Comparison of ENCODE assay signal across 26 cellular contexts in genomic region chr7:77433901-77434300, GRCh38.
"Had no signal": no experiment of that assay in that cellular context is flagged by ENCODE, and none has a peak within 500 bp of the region (broad histone marks: within the 10 kb centered on the region; RNA-seq: fewer than 3 reads in every experiment).

No MANE protein-coding gene starts in this region.

- H3K9me3 ChIP-seq: mucosa of descending colon, ovary, sigmoid colon, upper lobe of left lung had no signal

- H3K27me3 Mint-ChIP-seq: activated T-cell treated with anti-CD3 and anti-CD28 coated beads, Interleukin-2, amount 50 U/mL, for 24 hours; natural killer cell treated with Interleukin-12 subunit alpha and Interleukin-12 subunit beta and Interleukin-15 and Interleukin-18, amount 100 ng/mL, for 72 hours; progenitor cell of endocrine pancreas; stimulated activated memory B cell treated with anti-CD40 and anti-IgM and Interleukin-4, amounts not matched to agents 10 μg/mL and 1 μg/mL and 100 μg/mL, for 72 hours; stimulated activated naive CD8-positive, alpha-beta T cell treated with anti-CD3 and anti-CD28 coated beads, Interleukin-15, amount 100 ng/mL, for 72 hours had no signal

- H3K4me3 ChIP-seq: lung, mucosa of descending colon, ovary, sigmoid colon, upper lobe of left lung had no signal

- H3K36me3 ChIP-seq: ovary, sigmoid colon, upper lobe of left lung had no signal

- H3K4me3 Mint-ChIP-seq: activated CD4-positive, alpha-beta memory T cell treated with anti-CD3 and anti-CD28 coated beads, Interleukin-2, amount 10 ng/mL, durations not matched to agents 7 days and 5 days; activated CD4-positive, alpha-beta T cell treated with anti-CD3 and anti-CD28 coated beads, Interleukin-2, amount 10 ng/mL, durations not matched to agents 7 days and 5 days; activated naive CD4-positive, alpha-beta T cell treated with anti-CD3 and anti-CD28 coated beads, Interleukin-2, amount 10 ng/mL, durations not matched to agents 7 days and 5 days; activated T-cell treated with anti-CD3 and anti-CD28 coated beads, Interleukin-2, amount 50 U/mL, for 24 hours; natural killer cell treated with Interleukin-12 subunit alpha and Interleukin-12 subunit beta and Interleukin-15 and Interleukin-18, amount 100 ng/mL, for 72 hours; stimulated activated memory B cell treated with anti-CD40 and anti-IgM and Interleukin-4, amounts not matched to agents 10 μg/mL and 1 μg/mL and 100 μg/mL, for 72 hours; stimulated activated naive CD8-positive, alpha-beta T cell treated with anti-CD3 and anti-CD28 coated beads, Interleukin-15, amount 100 ng/mL, for 72 hours; T-helper 17 cell had no signal

- DNase-seq: activated CD4-positive, alpha-beta memory T cell treated with anti-CD3 and anti-CD28 coated beads, Interleukin-2, amount 10 ng/mL, durations not matched to agents 7 days and 5 days; activated CD4-positive, alpha-beta T cell treated with anti-CD3 and anti-CD28 coated beads, Interleukin-2, amount 10 ng/mL, durations not matched to agents 7 days and 5 days; activated CD4-positive, CD25-positive, alpha-beta regulatory T cell treated with anti-CD3 and anti-CD28 coated beads, Interleukin-2, amount 50 U/mL, for 72 hours; activated CD8-positive, alpha-beta memory T cell treated with anti-CD3 and anti-CD28 coated beads, Interleukin-2, amount 50 U/mL, for 48 hours; activated gamma-delta T cell; activated naive CD4-positive, alpha-beta T cell treated with anti-CD3 and anti-CD28 coated beads, Interleukin-2, amount 10 ng/mL, durations not matched to agents 7 days and 5 days; activated T-cell treated with anti-CD3 and anti-CD28 coated beads, Interleukin-2, amount 50 U/mL, for 24 hours; amniotic stem cell; central memory CD4-positive, alpha-beta T cell; effector CD8-positive, alpha-beta T cell; kidney glomerular epithelial cell; mucosa of descending colon; ovary; sigmoid colon; small intestine; stimulated activated CD4-positive, alpha-beta T cell treated with anti-CD3 and anti-CD28 coated beads, Interleukin-4, amount 100 ng/mL, for 24 hours; stimulated activated naive CD8-positive, alpha-beta T cell treated with anti-CD3 and anti-CD28 coated beads, Interleukin-15, amount 100 ng/mL, for 72 hours; substantia nigra; T-helper 17 cell; T1000 had no signal

- H3K27me3 ChIP-seq: ovary, sigmoid colon, upper lobe of left lung had no signal

- H3K9me3 Mint-ChIP-seq: activated CD4-positive, alpha-beta memory T cell treated with anti-CD3 and anti-CD28 coated beads, Interleukin-2, amount 10 ng/mL, durations not matched to agents 7 days and 5 days; activated CD4-positive, alpha-beta T cell treated with anti-CD3 and anti-CD28 coated beads, Interleukin-2, amount 10 ng/mL, durations not matched to agents 7 days and 5 days; activated naive CD4-positive, alpha-beta T cell treated with anti-CD3 and anti-CD28 coated beads, Interleukin-2, amount 10 ng/mL, durations not matched to agents 7 days and 5 days; activated T-cell treated with anti-CD3 and anti-CD28 coated beads, Interleukin-2, amount 50 U/mL, for 24 hours; natural killer cell treated with Interleukin-12 subunit alpha and Interleukin-12 subunit beta and Interleukin-15 and Interleukin-18, amount 100 ng/mL, for 72 hours; stimulated activated memory B cell treated with anti-CD40 and anti-IgM and Interleukin-4, amounts not matched to agents 10 μg/mL and 1 μg/mL and 100 μg/mL, for 72 hours; stimulated activated naive CD8-positive, alpha-beta T cell treated with anti-CD3 and anti-CD28 coated beads, Interleukin-15, amount 100 ng/mL, for 72 hours had no signal

- H3K27ac ChIP-seq: ovary, sigmoid colon, upper lobe of left lung had no signal

- H3K36me3 Mint-ChIP-seq: natural killer cell treated with Interleukin-12 subunit alpha and Interleukin-12 subunit beta and Interleukin-15 and Interleukin-18, amount 100 ng/mL, for 72 hours; stimulated activated memory B cell treated with anti-CD40 and anti-IgM and Interleukin-4, amounts not matched to agents 10 μg/mL and 1 μg/mL and 100 μg/mL, for 72 hours had no signal

- H3K4me1 ChIP-seq: sigmoid colon had no signal

- H3K27ac Mint-ChIP-seq: activated CD4-positive, alpha-beta memory T cell treated with anti-CD3 and anti-CD28 coated beads, Interleukin-2, amount 10 ng/mL, durations not matched to agents 7 days and 5 days; activated CD4-positive, alpha-beta T cell treated with anti-CD3 and anti-CD28 coated beads, Interleukin-2, amount 10 ng/mL, durations not matched to agents 7 days and 5 days; activated naive CD4-positive, alpha-beta T cell treated with anti-CD3 and anti-CD28 coated beads, Interleukin-2, amount 10 ng/mL, durations not matched to agents 7 days and 5 days; activated T-cell treated with anti-CD3 and anti-CD28 coated beads, Interleukin-2, amount 50 U/mL, for 24 hours; natural killer cell treated with Interleukin-12 subunit alpha and Interleukin-12 subunit beta and Interleukin-15 and Interleukin-18, amount 100 ng/mL, for 72 hours; progenitor cell of endocrine pancreas; stimulated activated memory B cell treated with anti-CD40 and anti-IgM and Interleukin-4, amounts not matched to agents 10 μg/mL and 1 μg/mL and 100 μg/mL, for 72 hours; T-helper 17 cell had no signal

- ATAC-seq: left lobe of liver; mucosa of descending colon; natural killer cell treated with Interleukin-12 subunit alpha and Interleukin-12 subunit beta and Interleukin-15 and Interleukin-18, amount 100 ng/mL, for 72 hours; stimulated activated memory B cell treated with anti-CD40 and anti-IgM and Interleukin-4, amounts not matched to agents 10 μg/mL and 1 μg/mL and 100 μg/mL, for 72 hours; stimulated activated naive CD8-positive, alpha-beta T cell treated with anti-CD3 and anti-CD28 coated beads, Interleukin-15, amount 100 ng/mL, for 72 hours; T-helper 17 cell had no signal
